ENCODE assay signal across 12 cellular contexts in the genomic region with DNA sequence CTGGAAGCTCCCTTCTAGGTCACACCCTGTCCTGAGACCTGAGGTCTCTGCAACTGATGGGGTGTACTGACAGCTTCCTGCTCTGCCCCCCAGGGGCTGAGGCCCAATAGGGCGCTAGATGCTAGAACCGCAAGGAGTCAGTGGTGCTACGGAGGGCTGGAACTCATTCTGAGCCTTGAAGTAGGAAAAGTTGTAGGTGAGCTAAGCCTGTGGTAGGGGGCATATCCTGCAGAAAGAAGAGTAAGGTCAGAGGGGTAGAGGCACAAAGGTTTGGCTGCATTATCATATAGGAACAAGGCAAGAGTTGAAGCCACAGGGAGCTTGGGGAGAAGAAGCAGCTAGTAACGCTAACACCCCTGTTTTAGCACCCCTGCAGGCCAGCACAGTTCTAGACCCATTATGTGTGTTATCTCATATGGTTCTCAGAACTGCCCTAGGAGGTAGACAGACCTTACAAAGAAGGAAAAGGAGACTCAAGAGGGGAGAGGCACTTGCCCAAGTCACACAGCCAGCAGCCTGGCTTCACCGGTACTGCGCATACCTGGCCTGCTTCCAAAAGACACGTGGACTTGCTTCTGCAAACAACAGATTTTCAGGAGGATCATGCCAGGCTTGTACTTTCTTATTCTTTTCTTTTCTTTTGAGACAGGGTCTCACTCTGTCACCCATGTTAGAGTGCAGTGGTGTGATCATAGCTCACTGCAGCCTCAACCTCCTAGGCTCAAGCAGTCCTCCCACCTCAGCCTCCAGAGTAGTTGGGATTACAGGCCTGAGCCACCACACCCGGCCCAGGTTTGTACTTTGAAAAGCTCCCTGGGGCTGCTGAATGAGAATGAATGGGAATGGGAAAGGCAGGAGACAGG.
A peak's percentile ranks its signal among the peaks of the same experiment; 100 is the strongest.
DNase-seq lines count a peak whose midpoint lies in the region; ATAC-seq and TF ChIP-seq lines count a peak whose summit lies in the region.
"Had no signal": no experiment of that assay in that cellular context is flagged by ENCODE, and none has a peak within 500 bp of the region (broad histone marks: within the 10 kb centered on the region; RNA-seq: fewer than 3 reads in every experiment).

No MANE protein-coding gene starts in this region.

- WGBS in neuronal stem cell (ENCODE audit: extremely low coverage in 2 of 2, insufficient read length in 2 of 2, insufficient replicate concordance in 1 of 2), 2 donors: no CpG with 5 or more reads among the region's 8 CpGs

- H4K8ac ChIP-seq in neuronal stem cell (ENCODE audit: low read depth, low read length): no peak overlapping the region

- H2AFZ ChIP-seq in neuronal stem cell (ENCODE audit: low read length): no peak overlapping the region
- H2AFZ ChIP-seq: PC-9 had no signal

- H2BK12ac ChIP-seq in neuronal stem cell (ENCODE audit: low read length): no peak overlapping the region

- no peak for TF ChIP-seq CTCF in RWPE1 (conservative IDR thresholded peaks at IDR 0.05; ENCODE audit: low read depth)

- no peak overlapping the region for H3K4me3 ChIP-seq in neuronal stem cell (ENCODE audit: low read length in 2 of 2)
- H3K4me3 ChIP-seq: PC-9 had no signal

- H3K27me3 ChIP-seq in neuronal stem cell (ENCODE audit: control insufficient read depth in 3 of 3, insufficient read depth in 3 of 3, low read depth in 1 of 3, low read length in 3 of 3): peaks cover 0 to 9% (median 0%) of the 10 kb centered on the region in 3 experiments
- H3K27me3 ChIP-seq: brain microvascular endothelial cell had no signal

- no peak overlapping the region for H3K4me2 ChIP-seq in neuronal stem cell (ENCODE audit: insufficient read depth, low read length, poor library complexity, severe bottlenecking)
- H3K4me2 ChIP-seq: PC-9 had no signal

- ATAC-seq in GM21619 (IDR thresholded peaks at IDR 0.05; ENCODE audit: unreplicated experiment) (no peak), GM21367 (IDR thresholded peaks at IDR 0.05; ENCODE audit: unreplicated experiment) (no peak)
- ATAC-seq: esophagus mucosa had no signal

- H3K4me1 ChIP-seq in neuronal stem cell (ENCODE audit: control insufficient read depth in 2 of 2, insufficient read depth in 1 of 2, low read depth in 1 of 2, low read length in 2 of 2): peaks cover 9 to 16% of the 10 kb centered on the region in 2 donors

- H3K18ac ChIP-seq in neuronal stem cell (ENCODE audit: low read length): no peak overlapping the region

- peaks cover 2 to 4% of the 10 kb centered on the region in 2 donors for H3K9me3 ChIP-seq in neuronal stem cell (replicated peaks in 1 of 2; ENCODE audit: control insufficient read depth in 2 of 2, insufficient read depth in 1 of 2, low read depth in 1 of 2, low read length in 2 of 2)

- H3K79me1 ChIP-seq in neuronal stem cell (ENCODE audit: low read depth, low read length): no peaks in the 10 kb centered on the region

- no peak overlapping the region for H3K14ac ChIP-seq in neuronal stem cell (ENCODE audit: low read length)

- H3K27ac ChIP-seq in RWPE1: peak overlapping the region; percentile 97
- H3K27ac ChIP-seq in epithelial cell of prostate: peak overlapping the region; percentile 59
- H3K27ac ChIP-seq in neuronal stem cell (replicated peaks; ENCODE audit: low read length): no peak overlapping the region
- H3K27ac ChIP-seq: brain microvascular endothelial cell, PC-9 had no signal

- H4K91ac ChIP-seq in neuronal stem cell (ENCODE audit: low read depth, low read length, poor library complexity): peak overlapping the region; percentile 34

- peak overlapping the region; percentile 26 for H2AK5ac ChIP-seq in neuronal stem cell (ENCODE audit: low read depth, low read length)

- CTCF ChIA-PET in RWPE1 (lab: Yijun Ruan, JAX): interaction anchor here (0.7 to 0.8 kb wide), 2 partner anchors 51 to 69 kb away, joined by 3 to 4 read pairs; no protein-coding TSS in a partner anchor

- H3K36me3 ChIP-seq in neuronal stem cell (replicated peaks in 1 of 2; ENCODE audit: control insufficient read depth in 2 of 2, insufficient read depth in 2 of 2, low read length in 2 of 2): no peaks in the 10 kb centered on the region
- H3K36me3 ChIP-seq: brain microvascular endothelial cell had no signal

- H3K9ac ChIP-seq in neuronal stem cell (ENCODE audit: low read depth, low read length, poor library complexity): no peak overlapping the region

- no peak overlapping the region for H3K4ac ChIP-seq in neuronal stem cell (ENCODE audit: low read length)

- peak; percentile 66 for DNase-seq in DMS79 (lab: John Stamatoyannopoulos, UW)
- DNase-seq in RWPE1 (ENCODE audit: low spot score): no peak
- no peak for DNase-seq in epithelial cell of prostate (ENCODE audit: low read depth, low spot score)
- no peak for DNase-seq in neuronal stem cell (ENCODE audit: low spot score)
- no peak for DNase-seq in NCI-H1436 (lab: John Stamatoyannopoulos, UW)
- DNase-seq in stimulated activated naive CD4-positive, alpha-beta T cell treated with Interleukin-2 at 50 U/mL for 16 hours (lab: John Stamatoyannopoulos, UW): no peak
- DNase-seq: brain microvascular endothelial cell, naive B cell had no signal

- peak overlapping the region; percentile 24 for H2BK15ac ChIP-seq in neuronal stem cell (ENCODE audit: low read length)

- H2BK5ac ChIP-seq in neuronal stem cell (ENCODE audit: low read length): no peak overlapping the region

- H2BK120ac ChIP-seq in neuronal stem cell (ENCODE audit: low read depth, low read length): no peak overlapping the region

- POLR2A ChIA-PET in RWPE1 (lab: Yijun Ruan, JAX; ENCODE audit: low non-redundant PET): no interaction called here

- H3K23ac ChIP-seq in neuronal stem cell (ENCODE audit: low read depth, low read length, poor library complexity): no peak overlapping the region
